Comparison of ENCODE assay signal across 16 cellular contexts in genomic region chr12:2389079-2389790, GRCh38.
"Had no signal": no experiment of that assay in that cellular context is flagged by ENCODE, and none has a peak within 500 bp of the region (broad histone marks: within the 10 kb centered on the region; RNA-seq: fewer than 3 reads in every experiment).

No MANE protein-coding gene starts in this region.

- ATAC-seq: activated CD8-positive, alpha-beta T cell treated with anti-CD3 and anti-CD28 coated beads for 36 hours; lower lobe of right lung; pancreas; stimulated activated memory B cell treated with anti-CD40 and anti-IgM and Interleukin-4, amounts not matched to agents 10 μg/mL and 1 μg/mL and 100 μg/mL, for 72 hours had no signal

- H3K4me3 Mint-ChIP-seq: activated B cell treated with CpG ODN at 0.5 μM for 24 hours; activated CD8-positive, alpha-beta T cell treated with anti-CD3 and anti-CD28 coated beads for 36 hours; activated naive CD4-positive, alpha-beta T cell treated with anti-CD3 and anti-CD28 coated beads, Interleukin-2, amount 50 U/mL, for 24 hours; naive B cell; stimulated activated memory B cell treated with anti-CD40 and anti-IgM and Interleukin-4, amounts not matched to agents 10 μg/mL and 1 μg/mL and 100 μg/mL, for 72 hours had no signal

- H3K4me1 Mint-ChIP-seq: activated B cell treated with CpG ODN at 0.5 μM for 24 hours; activated naive CD4-positive, alpha-beta T cell treated with anti-CD3 and anti-CD28 coated beads, Interleukin-2, amount 50 U/mL, for 24 hours; naive B cell; stimulated activated memory B cell treated with anti-CD40 and anti-IgM and Interleukin-4, amounts not matched to agents 10 μg/mL and 1 μg/mL and 100 μg/mL, for 72 hours had no signal

- H3K36me3 ChIP-seq: colonic mucosa, esophagus muscularis mucosa, lower lobe of right lung, pancreas had no signal

- H3K27ac ChIP-seq: colonic mucosa, esophagus muscularis mucosa, lower lobe of right lung, pancreas had no signal

- H3K27me3 Mint-ChIP-seq: activated B cell treated with CpG ODN at 0.5 μM for 24 hours; activated CD8-positive, alpha-beta T cell treated with anti-CD3 and anti-CD28 coated beads for 36 hours; activated naive CD4-positive, alpha-beta T cell treated with anti-CD3 and anti-CD28 coated beads, Interleukin-2, amount 50 U/mL, for 24 hours had no signal

- H3K27me3 ChIP-seq: colonic mucosa, esophagus muscularis mucosa, pancreas had no signal

- H3K36me3 Mint-ChIP-seq: activated naive CD4-positive, alpha-beta T cell treated with anti-CD3 and anti-CD28 coated beads, Interleukin-2, amount 50 U/mL, for 24 hours; naive B cell; stimulated activated memory B cell treated with anti-CD40 and anti-IgM and Interleukin-4, amounts not matched to agents 10 μg/mL and 1 μg/mL and 100 μg/mL, for 72 hours had no signal

- H3K9me3 ChIP-seq: colonic mucosa, esophagus muscularis mucosa, lower lobe of right lung, pancreas had no signal

- H3K27ac Mint-ChIP-seq: activated B cell treated with CpG ODN at 0.5 μM for 24 hours; activated CD8-positive, alpha-beta T cell treated with anti-CD3 and anti-CD28 coated beads for 36 hours; activated naive CD4-positive, alpha-beta T cell treated with anti-CD3 and anti-CD28 coated beads, Interleukin-2, amount 50 U/mL, for 24 hours; naive B cell; stimulated activated memory B cell treated with anti-CD40 and anti-IgM and Interleukin-4, amounts not matched to agents 10 μg/mL and 1 μg/mL and 100 μg/mL, for 72 hours had no signal

- H3K4me1 ChIP-seq: colonic mucosa, pancreas had no signal

- DNase-seq: activated B cell treated with CpG ODN at 0.5 μM for 24 hours; activated CD4-positive, alpha-beta T cell treated with anti-CD3 and anti-CD28 coated beads for 48 hours; activated CD8-positive, alpha-beta T cell treated with anti-CD3 and anti-CD28 coated beads for 36 hours; activated effector memory CD4-positive, alpha-beta T cell treated with anti-CD3 and anti-CD28 coated beads, Interleukin-2, amount 50 U/mL, for 16 hours; activated T-cell treated with anti-CD3 and anti-CD28 coated beads, Interleukin-2, amount 50 U/mL, for 48 hours; caudate nucleus; colonic mucosa; foreskin melanocyte; lower lobe of right lung; midbrain; naive B cell; pancreas; stimulated activated CD4-positive, alpha-beta T cell treated with anti-CD3 and anti-CD28 coated beads, Interleukin-2, amount 100 ng/mL, for 48 hours had no signal

- H3K4me3 ChIP-seq: colonic mucosa, esophagus muscularis mucosa, lower lobe of right lung, pancreas had no signal
